9 cellular contexts compared by ENCODE assay signal in genomic region chr3:49410102-49410843, GRCh38. TPM values are rescaled to one million over a fixed set of nuclear protein-coding genes. Genes with fewer than 3 reads are reported as not detected.
DNase-seq lines count a peak whose midpoint lies in the region; ATAC-seq lines count a peak whose summit lies in the region.
"Had no signal": no experiment of that assay in that cellular context is flagged by ENCODE, and none has a peak within 500 bp of the region (broad histone marks: within the 10 kb centered on the region; RNA-seq: fewer than 3 reads in every experiment).

No MANE protein-coding gene starts in this region.

- H3K9me3 Mint-ChIP-seq in activated T-helper 1 cell treated with anti-CD3 and anti-CD28 coated beads, Interleukin-12 subunit alpha, Interleukin-12 subunit beta, Interleukin-2, Interleukin-4 antibody, amounts not matched to agents 30 ng/mL and 10 ng/mL and 1 ng/mL, durations not matched to agents 14 hours and 24 hours and 36 hours, result no peaks in the 10 kb centered on the region
- H3K9me3 Mint-ChIP-seq in stimulated activated naive B cell treated with anti-CD40 and anti-IgM and Interleukin-4, amounts not matched to agents 10 μg/mL and 1 μg/mL and 100 μg/mL, for 72 hours, result no peaks in the 10 kb centered on the region

- H3K27me3 Mint-ChIP-seq in activated T-helper 1 cell treated with anti-CD3 and anti-CD28 coated beads, Interleukin-12 subunit alpha, Interleukin-12 subunit beta, Interleukin-2, Interleukin-4 antibody, amounts not matched to agents 30 ng/mL and 10 ng/mL and 1 ng/mL, durations not matched to agents 14 hours and 24 hours and 36 hours (ENCODE audit: insufficient read depth), result no peaks in the 10 kb centered on the region
- no peaks in the 10 kb centered on the region for H3K27me3 Mint-ChIP-seq in stimulated activated naive B cell treated with anti-CD40 and anti-IgM and Interleukin-4, amounts not matched to agents 10 μg/mL and 1 μg/mL and 100 μg/mL, for 72 hours

- ATAC-seq in stimulated activated naive B cell treated with anti-CD40 and anti-IgM and Interleukin-4, amounts not matched to agents 10 μg/mL and 1 μg/mL and 100 μg/mL, for 72 hours (replicated peaks), result no peak
- ATAC-seq: sciatic nerve had no signal

- H3K9ac ChIP-seq in HUES48 (ENCODE audit: low read depth, low read length), result peak overlapping the region; percentile 95; the same call in 1 of the 2 replicates

- H3K27ac ChIP-seq in HUES48 (ENCODE audit: low read depth, low read length), result peak overlapping the region; percentile 7

- DNase-seq in activated T-helper 1 cell treated with anti-CD3 and anti-CD28 coated beads, Interleukin-12 subunit alpha, Interleukin-12 subunit beta, Interleukin-2, Interleukin-4 antibody, amounts not matched to agents 30 ng/mL and 10 ng/mL and 1 ng/mL, durations not matched to agents 14 hours and 24 hours and 36 hours (ENCODE audit: low spot score), result no peak
- no peak for DNase-seq in stimulated activated naive B cell treated with anti-CD40 and anti-IgM and Interleukin-4, amounts not matched to agents 10 μg/mL and 1 μg/mL and 100 μg/mL, for 72 hours
- no peak for DNase-seq in NCI-H2081 treated with DMSO at 0.1 percent for 48 hours (lab: John Stamatoyannopoulos, UW)
- no peak for DNase-seq in stimulated activated CD4-positive, alpha-beta T cell treated with anti-CD3 and anti-CD28 coated beads, Interleukin-12 subunit alpha, Interleukin-12 subunit beta, amount 100 ng/mL, for 4 hours
- no peak for DNase-seq in dermis blood vessel endothelial cell
- DNase-seq in stimulated activated CD4-positive, alpha-beta T cell treated with anti-CD3 and anti-CD28 coated beads, Interleukin-4, amount 100 ng/mL, for 24 hours, result no peak

- intact Hi-C loops in activated T-helper 1 cell treated with anti-CD3 and anti-CD28 coated beads, Interleukin-12 subunit alpha, Interleukin-12 subunit beta, Interleukin-2, Interleukin-4 antibody, amounts not matched to agents 30 ng/mL and 10 ng/mL and 1 ng/mL, durations not matched to agents 14 hours and 24 hours and 36 hours (cut with micrococcal nuclease), result no loop called here

- H3K36me3 Mint-ChIP-seq in activated T-helper 1 cell treated with anti-CD3 and anti-CD28 coated beads, Interleukin-12 subunit alpha, Interleukin-12 subunit beta, Interleukin-2, Interleukin-4 antibody, amounts not matched to agents 30 ng/mL and 10 ng/mL and 1 ng/mL, durations not matched to agents 14 hours and 24 hours and 36 hours (ENCODE audit: low read depth), result peaks cover 25% of the 10 kb centered on the region
- peaks cover 13 to 50% of the 10 kb centered on the region in 2 donors for H3K36me3 Mint-ChIP-seq in stimulated activated naive B cell treated with anti-CD40 and anti-IgM and Interleukin-4, amounts not matched to agents 10 μg/mL and 1 μg/mL and 100 μg/mL, for 72 hours

- H3K4me1 Mint-ChIP-seq in activated T-helper 1 cell treated with anti-CD3 and anti-CD28 coated beads, Interleukin-12 subunit alpha, Interleukin-12 subunit beta, Interleukin-2, Interleukin-4 antibody, amounts not matched to agents 30 ng/mL and 10 ng/mL and 1 ng/mL, durations not matched to agents 14 hours and 24 hours and 36 hours (ENCODE audit: low read depth), result peaks cover 73% of the 10 kb centered on the region
- peaks cover 42 to 68% of the 10 kb centered on the region in 2 donors for H3K4me1 Mint-ChIP-seq in stimulated activated naive B cell treated with anti-CD40 and anti-IgM and Interleukin-4, amounts not matched to agents 10 μg/mL and 1 μg/mL and 100 μg/mL, for 72 hours

- peaks cover 8% of the 10 kb centered on the region; the same call in 1 of the 2 replicates for H3K36me3 ChIP-seq in HUES48 (ENCODE audit: control insufficient read depth, insufficient read depth, low read length)

- peak overlapping the region; percentile 82 for H3K4me3 ChIP-seq in HUES48 (ENCODE audit: low read depth, low read length)
- H3K4me3 ChIP-seq in iPS-18c (ENCODE audit: insufficient read depth, low read depth, low read length), result peak overlapping the region; percentile 96

- H3K4me1 ChIP-seq in HUES48 (ENCODE audit: control insufficient read depth, insufficient read depth, low read length), result peaks cover 11% of the 10 kb centered on the region; the same call in 1 of the 2 replicates

- peak overlapping the region; percentile 93 for H3K27ac Mint-ChIP-seq in activated T-helper 1 cell treated with anti-CD3 and anti-CD28 coated beads, Interleukin-12 subunit alpha, Interleukin-12 subunit beta, Interleukin-2, Interleukin-4 antibody, amounts not matched to agents 30 ng/mL and 10 ng/mL and 1 ng/mL, durations not matched to agents 14 hours and 24 hours and 36 hours
- H3K27ac Mint-ChIP-seq in stimulated activated naive B cell treated with anti-CD40 and anti-IgM and Interleukin-4, amounts not matched to agents 10 μg/mL and 1 μg/mL and 100 μg/mL, for 72 hours, result no peak overlapping the region

- H3K4me3 Mint-ChIP-seq in activated T-helper 1 cell treated with anti-CD3 and anti-CD28 coated beads, Interleukin-12 subunit alpha, Interleukin-12 subunit beta, Interleukin-2, Interleukin-4 antibody, amounts not matched to agents 30 ng/mL and 10 ng/mL and 1 ng/mL, durations not matched to agents 14 hours and 24 hours and 36 hours, result peak overlapping the region; percentile 98
- peak overlapping the region; percentile 86 to 94 for H3K4me3 Mint-ChIP-seq in stimulated activated naive B cell treated with anti-CD40 and anti-IgM and Interleukin-4, amounts not matched to agents 10 μg/mL and 1 μg/mL and 100 μg/mL, for 72 hours

- H3K9me3 ChIP-seq in HUES48 (ENCODE audit: control insufficient read depth, insufficient read depth, low read length), result no peaks in the 10 kb centered on the region
- no peaks in the 10 kb centered on the region for H3K9me3 ChIP-seq in iPS-18c (ENCODE audit: control insufficient read depth, insufficient read depth, low read length)

- H3K27me3 ChIP-seq in HUES48 (ENCODE audit: control insufficient read depth, insufficient read depth, low read length), result no peaks in the 10 kb centered on the region

RNA-seq across cellular contexts. Expression of gene RHOA, which starts 1.5 kb away (rescaled TPM):
- total RNA-seq in activated T-helper 1 cell treated with anti-CD3 and anti-CD28 coated beads, Interleukin-12 subunit alpha, Interleukin-12 subunit beta, Interleukin-2, Interleukin-4 antibody, amounts not matched to agents 30 ng/mL and 10 ng/mL and 1 ng/mL, durations not matched to agents 14 hours and 24 hours and 36 hours, result 376 and 381 TPM in 2 replicates
- total RNA-seq in dermis blood vessel endothelial cell, result 657 and 682 TPM in 2 replicates

RNA-seq across cellular contexts. Expression of gene TCTA, which starts 1.9 kb away (rescaled TPM):
- 27.8 and 30.0 TPM in 2 replicates for total RNA-seq in activated T-helper 1 cell treated with anti-CD3 and anti-CD28 coated beads, Interleukin-12 subunit alpha, Interleukin-12 subunit beta, Interleukin-2, Interleukin-4 antibody, amounts not matched to agents 30 ng/mL and 10 ng/mL and 1 ng/mL, durations not matched to agents 14 hours and 24 hours and 36 hours
- total RNA-seq in dermis blood vessel endothelial cell, result 24.2 and 24.8 TPM in 2 replicates

RNA-seq across cellular contexts. Expression of gene AMT, which starts 12.0 kb away (rescaled TPM):
- 2.2 and 2.7 TPM in 2 replicates for total RNA-seq in activated T-helper 1 cell treated with anti-CD3 and anti-CD28 coated beads, Interleukin-12 subunit alpha, Interleukin-12 subunit beta, Interleukin-2, Interleukin-4 antibody, amounts not matched to agents 30 ng/mL and 10 ng/mL and 1 ng/mL, durations not matched to agents 14 hours and 24 hours and 36 hours
- total RNA-seq in dermis blood vessel endothelial cell, result 0.28 and 0.68 TPM in 2 replicates

RNA-seq across cellular contexts. Expression of gene NICN1, which starts 18.9 kb away (rescaled TPM):
- 13.5 and 14.1 TPM in 2 replicates for total RNA-seq in activated T-helper 1 cell treated with anti-CD3 and anti-CD28 coated beads, Interleukin-12 subunit alpha, Interleukin-12 subunit beta, Interleukin-2, Interleukin-4 antibody, amounts not matched to agents 30 ng/mL and 10 ng/mL and 1 ng/mL, durations not matched to agents 14 hours and 24 hours and 36 hours
- total RNA-seq in dermis blood vessel endothelial cell, result 7.3 and 8.7 TPM in 2 replicates

RNA-seq across cellular contexts. Expression of gene GPX1, which starts 52.1 kb away (rescaled TPM):
- total RNA-seq in activated T-helper 1 cell treated with anti-CD3 and anti-CD28 coated beads, Interleukin-12 subunit alpha, Interleukin-12 subunit beta, Interleukin-2, Interleukin-4 antibody, amounts not matched to agents 30 ng/mL and 10 ng/mL and 1 ng/mL, durations not matched to agents 14 hours and 24 hours and 36 hours, result 181 and 188 TPM in 2 replicates
- 434 and 439 TPM in 2 replicates for total RNA-seq in dermis blood vessel endothelial cell
